10 cellular contexts compared by ENCODE assay signal in genomic region chr1:86499987-86500593, GRCh38. TPM values are rescaled to one million over a fixed set of nuclear protein-coding genes. Genes with fewer than 3 reads are reported as not detected.
DNase-seq lines count a peak whose midpoint lies in the region; ATAC-seq, FAIRE-seq and TF ChIP-seq lines count a peak whose summit lies in the region.
"Had no signal": no experiment of that assay in that cellular context is flagged by ENCODE, and none has a peak within 500 bp of the region (broad histone marks: within the 10 kb centered on the region; RNA-seq: fewer than 3 reads in every experiment).

No MANE protein-coding gene starts in this region.

- peak; percentile 94 for TF ChIP-seq CTCF in nephron progenitor cell (IDR thresholded peaks at IDR 0.05)

- no peak overlapping the region for H3K4me3 Mint-ChIP-seq in nephron progenitor cell

- ATAC-seq in HG02678 (IDR thresholded peaks at IDR 0.05; ENCODE audit: unreplicated experiment): peak; percentile 46
- ATAC-seq in HG03039 (IDR thresholded peaks at IDR 0.05; ENCODE audit: unreplicated experiment): no peak

- no peaks in the 10 kb centered on the region for H3K9me3 Mint-ChIP-seq in nephron progenitor cell

- H3K27ac Mint-ChIP-seq in nephron progenitor cell: no peak overlapping the region

- no peaks in the 10 kb centered on the region for H3K36me3 ChIP-seq in H7 (replicated peaks; ENCODE audit: control insufficient read depth, insufficient read depth, low read length)

- peak; percentile 49 for DNase-seq in NCI-H526 treated with DMSO at 0.1 percent for 48 hours (lab: John Stamatoyannopoulos, UW)
- peak; percentile 66 for DNase-seq in central memory CD4-positive, alpha-beta T cell
- DNase-seq in nephron progenitor cell: no peak
- no peak for DNase-seq in activated CD8-positive, alpha-beta memory T cell treated with anti-CD3 and anti-CD28 coated beads, Interleukin-2, amount 50 U/mL, for 48 hours
- no peak for DNase-seq in H7

- no peaks in the 10 kb centered on the region for H3K27me3 ChIP-seq in H7 (ENCODE audit: control insufficient read depth, insufficient read depth, low read length)

- H3K36me3 Mint-ChIP-seq in nephron progenitor cell (ENCODE audit: low read depth): no peaks in the 10 kb centered on the region

- H3K4me1 Mint-ChIP-seq in nephron progenitor cell: peaks cover 25% of the 10 kb centered on the region

- peaks cover 17% of the 10 kb centered on the region for H3K27me3 Mint-ChIP-seq in nephron progenitor cell (ENCODE audit: low read depth, poor library complexity)

- no peak overlapping the region for H3K4me3 ChIP-seq in H7 (ENCODE audit: insufficient read depth, low read depth, low read length)

- FAIRE-seq in G401.6 (lab: Jason Lieb, UNC): peak; percentile 95

RNA-seq across cellular contexts. Expression of gene CLCA1, which starts 31.4 kb away (rescaled TPM):
- total RNA-seq in H7 (2014; rRNA removed; shearing (Covaris generic)): not detected in 2 replicates
- total RNA-seq: skeletal muscle tissue; T-helper 1 cell treated with Interleukin-12 subunit alpha and Interleukin-12 subunit beta and Interleukin-4 antibody, amounts not matched to agents 30 ng/mL and 1 ng/mL, for 36 hours had no signal

RNA-seq across cellular contexts. Expression of gene CLCA4, which starts 46.8 kb away (rescaled TPM):
- total RNA-seq in H7 (2014; rRNA removed; shearing (Covaris generic)): not detected in 2 replicates
- total RNA-seq: skeletal muscle tissue; T-helper 1 cell treated with Interleukin-12 subunit alpha and Interleukin-12 subunit beta and Interleukin-4 antibody, amounts not matched to agents 30 ng/mL and 1 ng/mL, for 36 hours had no signal

Comparison
In these comparisons a context has a peak if more than half of its experiments do, and no peak if none do; other contexts are left out.
1. DNase-seq: peak in NCI-H526 treated with DMSO at 0.1 percent for 48 hours (single experiment) and central memory CD4-positive, alpha-beta T cell (single experiment); none in nephron progenitor cell (single experiment), activated CD8-positive, alpha-beta memory T cell treated with anti-CD3 and anti-CD28 coated beads, Interleukin-2, amount 50 U/mL, for 48 hours (single experiment) and H7 (single experiment).